Comparison of ENCODE assay signal across 1 cellular context in the genomic region with DNA sequence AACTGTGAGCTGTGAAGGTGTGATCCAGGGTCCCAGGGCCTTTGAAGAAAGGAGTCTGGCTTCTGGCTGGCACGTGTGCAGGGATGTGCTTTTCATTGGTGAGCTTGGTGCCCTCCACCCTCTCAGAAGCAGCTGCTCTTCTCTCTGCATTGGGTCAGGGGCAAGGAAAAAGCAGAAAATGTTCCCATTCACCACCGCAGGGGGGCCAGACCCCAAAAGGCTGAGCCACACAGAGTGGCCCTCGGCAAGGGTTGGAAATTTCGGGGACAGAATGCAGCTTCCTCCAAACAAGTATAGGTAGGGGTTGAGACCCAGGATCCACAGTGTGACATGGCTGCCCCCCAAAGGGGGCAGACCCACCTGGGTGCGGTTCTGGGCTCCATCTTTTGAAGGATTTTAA.
TF ChIP-seq lines count a peak whose summit lies in the region.

No MANE protein-coding gene starts in this region.

TF ChIP-seq in HEK293T, 16 proteins besides CTCF, POLR2A, EP300 and RAD21:
- no peak for TF ChIP-seq FOXK2 (IDR thresholded peaks at IDR 0.05)
- TF ChIP-seq HDGF (IDR thresholded peaks at IDR 0.05; ENCODE audit: borderline replicate concordance), result no peak
- no peak for TF ChIP-seq CTBP1 (IDR thresholded peaks at IDR 0.05; ENCODE audit: borderline replicate concordance)
- no peak for TF ChIP-seq ARNT (IDR thresholded peaks at IDR 0.05)
- TF ChIP-seq, protein P1, sequence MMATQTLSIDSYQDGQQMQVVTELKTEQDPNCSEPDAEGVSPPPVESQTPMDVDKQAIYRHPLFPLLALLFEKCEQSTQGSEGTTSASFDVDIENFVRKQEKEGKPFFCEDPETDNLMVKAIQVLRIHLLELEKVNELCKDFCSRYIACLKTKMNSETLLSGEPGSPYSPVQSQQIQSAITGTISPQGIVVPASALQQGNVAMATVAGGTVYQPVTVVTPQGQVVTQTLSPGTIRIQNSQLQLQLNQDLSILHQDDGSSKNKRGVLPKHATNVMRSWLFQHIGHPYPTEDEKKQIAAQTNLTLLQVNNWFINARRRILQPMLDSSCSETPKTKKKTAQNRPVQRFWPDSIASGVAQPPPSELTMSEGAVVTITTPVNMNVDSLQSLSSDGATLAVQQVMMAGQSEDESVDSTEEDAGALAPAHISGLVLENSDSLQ (IDR thresholded peaks at IDR 0.05), result no peak
- no peak for TF ChIP-seq FOXA1 (IDR thresholded peaks at IDR 0.05)
- TF ChIP-seq L3MBTL2 (conservative IDR thresholded peaks at IDR 0.05), result no peak
- TF ChIP-seq SUZ12 (IDR thresholded peaks at IDR 0.05), result no peak
- no peak for TF ChIP-seq TARDBP (IDR thresholded peaks at IDR 0.05)
- TF ChIP-seq FOXM1 (IDR thresholded peaks at IDR 0.05; ENCODE audit: borderline replicate concordance), result no peak
- no peak for TF ChIP-seq ZNF384 (IDR thresholded peaks at IDR 0.05)
